20 cellular contexts compared by ENCODE assay signal in genomic region chr2:206435738-206436137, GRCh38. TPM values are rescaled to one million over a fixed set of nuclear protein-coding genes. Genes with fewer than 3 reads are reported as not detected.
DNase-seq lines count a peak whose midpoint lies in the region; ATAC-seq, FAIRE-seq and TF ChIP-seq lines count a peak whose summit lies in the region.
"Had no signal": no experiment of that assay in that cellular context is flagged by ENCODE, and none has a peak within 500 bp of the region (broad histone marks: within the 10 kb centered on the region; RNA-seq: fewer than 3 reads in every experiment).

No MANE protein-coding gene starts in this region.

- FAIRE-seq in endothelial cell of umbilical vein (lab: Jason Lieb, UNC) (no peak), HepG2 (lab: Jason Lieb, UNC) (no peak)
- FAIRE-seq: A549, HTR-8/SVneo had no signal

- no peak for TF ChIP-seq RAD21 in HepG2 (CRISPR knock-in tag; IDR thresholded peaks at IDR 0.05)

- TF ChIP-seq POLR2A in endothelial cell of umbilical vein (IDR thresholded peaks at IDR 0.05; ENCODE audit: low read depth, low read length): no peak
- TF ChIP-seq POLR2A in HepG2 (IDR thresholded peaks at IDR 0.05; ENCODE audit: insufficient read depth in 1 of 2, low read depth in 2 of 2, low read length in 2 of 2): no peak

- WGBS in GM23248 (ENCODE audit: low coverage in 1 of 2, low lambda C conversion rate in 2 of 2, missing lambda C conversion rate in 2 of 2), 2 experiments: 0 to 1% methylated on average over 3 of the region's 3 CpGs
- WGBS in HepG2 (ENCODE audit: low lambda C conversion rate): 2% methylated on average over 3 of the region's 3 CpGs

- H3K79me2 ChIP-seq in GM23248 (ENCODE audit: insufficient read depth): no peaks in the 10 kb centered on the region
- no peaks in the 10 kb centered on the region for H3K79me2 ChIP-seq in endothelial cell of umbilical vein (ENCODE audit: control insufficient read depth, insufficient read depth, low read length)
- H3K79me2 ChIP-seq in HepG2 (ENCODE audit: insufficient read depth, low read length): no peaks in the 10 kb centered on the region

- H3F3A ChIP-seq in GM23248 (ENCODE audit: insufficient read depth): no peaks in the 10 kb centered on the region

- no peaks in the 10 kb centered on the region for H3K9me1 ChIP-seq in endothelial cell of umbilical vein (replicated peaks; ENCODE audit: control insufficient read depth, extremely low read depth, insufficient read depth, low read length)

- H4K20me1 ChIP-seq in GM23248 (ENCODE audit: insufficient read depth) (no peaks in the 10 kb centered on the region), endothelial cell of umbilical vein (replicated peaks; ENCODE audit: control insufficient read depth, extremely low read depth, insufficient read depth, low read length) (no peaks in the 10 kb centered on the region), HepG2 (ENCODE audit: insufficient read depth, low read length) (no peaks in the 10 kb centered on the region)
- H4K20me1 ChIP-seq: BLaER1 treated with 17β-estradiol and CSF1 and Interleukin-3, amounts not matched to agents 10 nM and 100 nM had no signal

- in situ Hi-C loops in GM23248 (cut with MboI) (no loop called here), HepG2 (cut with HindIII; ENCODE audit: extremely low pct_ligation_motif_present, low pct_unique_long_range_greater_than_20kb) (no loop called here)

- dilution Hi-C loops in endothelial cell of umbilical vein (cut with MboI; ENCODE audit: extremely low pct_ligation_motif_present, low sequenced_read_pairs): no loop called here

- H3K27ac ChIP-seq in GM23248 (no peak overlapping the region), endothelial cell of umbilical vein (ENCODE audit: insufficient read depth, low read depth, low read length) (no peak overlapping the region), HepG2 (ENCODE audit: extremely low read length, insufficient read depth, low read length) (no peak overlapping the region)
- H3K27ac ChIP-seq: A549; BLaER1 treated with 17β-estradiol and CSF1 and Interleukin-3, amounts not matched to agents 10 nM and 100 nM; HL-60 had no signal

- TF ChIP-seq CTCF in endothelial cell of umbilical vein (IDR thresholded peaks at IDR 0.05; ENCODE audit: extremely low read depth in 1 of 2, insufficient read depth in 1 of 2, low read depth in 1 of 2, low read length in 2 of 2): no peak
- no peak for TF ChIP-seq CTCF in HepG2 (CRISPR knock-in tag; IDR thresholded peaks at IDR 0.05)

- CTCF ChIA-PET in endothelial cell of umbilical vein (lab: Charles Lee) (interaction anchor here (1.0 to 2.1 kb wide), 3 partner anchors 11 to 44 kb away, joined by 3 to 20 read pairs (median 8); no protein-coding TSS in a partner anchor), HepG2 (lab: Yijun Ruan, JAX; ENCODE audit: low intra/inter-chr PET ratio, low total read pairs) (no interaction called here)

- H3K9ac ChIP-seq in GM23248 (no peak overlapping the region), endothelial cell of umbilical vein (replicated peaks; ENCODE audit: extremely low read depth, insufficient read depth, low read length) (no peak overlapping the region), HepG2 (ENCODE audit: insufficient read depth, low read depth, low read length) (no peak overlapping the region)
- H3K9ac ChIP-seq: BLaER1 treated with 17β-estradiol and CSF1 and Interleukin-3, amounts not matched to agents 10 nM and 100 nM had no signal

- intact Hi-C loops in endothelial cell of umbilical vein (cut with micrococcal nuclease) (no loop called here), HepG2 (cut with micrococcal nuclease; ENCODE audit: unreplicated experiment) (no loop called here)

- H3K4me2 ChIP-seq in GM23248 (ENCODE audit: unreplicated experiment) (no peak overlapping the region), endothelial cell of umbilical vein (ENCODE audit: insufficient read depth, low read length) (no peak overlapping the region), HepG2 (ENCODE audit: low read depth, low read length) (no peak overlapping the region)
- H3K4me2 ChIP-seq: A549; BLaER1 treated with 17β-estradiol and CSF1 and Interleukin-3, amounts not matched to agents 10 nM and 100 nM had no signal

- ATAC-seq in HepG2 (peak; percentile 80), GM21515 (IDR thresholded peaks at IDR 0.05; ENCODE audit: unreplicated experiment) (no peak)
- ATAC-seq: A549 had no signal

- no peaks in the 10 kb centered on the region for H3K9me2 ChIP-seq in GM23248 (ENCODE audit: insufficient read depth)

- H3K4me3 ChIP-seq in GM23248 (no peak overlapping the region), endothelial cell of umbilical vein (replicated peaks in 1 of 3; ENCODE audit: insufficient read depth in 1 of 3, low read depth in 1 of 3, low read length in 3 of 3) (no peak overlapping the region), HepG2 (replicated peaks in 1 of 3; ENCODE audit: insufficient read depth in 1 of 3, low read depth in 2 of 3, low read length in 3 of 3) (no peak overlapping the region)
- H3K4me3 ChIP-seq: A549; BLaER1 treated with 17β-estradiol and CSF1 and Interleukin-3, amounts not matched to agents 10 nM and 100 nM had no signal

- H2AFZ ChIP-seq in GM23248: no peak overlapping the region
- peak overlapping the region; percentile 26 for H2AFZ ChIP-seq in endothelial cell of umbilical vein (ENCODE audit: low read depth, low read length)
- H2AFZ ChIP-seq in HepG2 (ENCODE audit: low read length): no peak overlapping the region

- H3K27me3 ChIP-seq in GM23248 (replicated peaks; ENCODE audit: insufficient read depth): no peaks in the 10 kb centered on the region; the same call in none of the 2 replicates
- no peaks in the 10 kb centered on the region for H3K27me3 ChIP-seq in endothelial cell of umbilical vein (ENCODE audit: control insufficient read depth in 2 of 2, insufficient read depth in 2 of 2, low read length in 2 of 2)
- H3K27me3 ChIP-seq in HepG2 (ENCODE audit: control insufficient read depth in 1 of 2, insufficient read depth in 2 of 2, low read length in 2 of 2): peaks cover 0 to 10% of the 10 kb centered on the region in 2 experiments; a peak in 1 of 5 replicates
- H3K27me3 ChIP-seq: BLaER1 treated with 17β-estradiol and CSF1 and Interleukin-3, amounts not matched to agents 10 nM and 100 nM had no signal

- POLR2A ChIA-PET in endothelial cell of umbilical vein (lab: Charles Lee) (interaction anchor here (1.1 kb wide), 1 partner anchor 12 kb away, joined by 5 read pairs; no protein-coding TSS in a partner anchor), HepG2 (lab: Yijun Ruan, JAX) (no interaction called here)

- BruUV-seq in endothelial cell of umbilical vein (replicated peaks; lab: Mats Ljungman, UMichigan) (no TSS peak), HepG2 (replicated peaks; lab: Mats Ljungman, UMichigan) (no TSS peak)

- H3K9me3 ChIP-seq in GM23248 (ENCODE audit: low read depth): no peaks in the 10 kb centered on the region
- H3K9me3 ChIP-seq in endothelial cell of umbilical vein (replicated peaks; ENCODE audit: control insufficient read depth, insufficient read depth, low read length): no peaks in the 10 kb centered on the region
- no peaks in the 10 kb centered on the region for H3K9me3 ChIP-seq in HepG2 (ENCODE audit: low read length)
- H3K9me3 ChIP-seq: A549; BLaER1 treated with 17β-estradiol and CSF1 and Interleukin-3, amounts not matched to agents 10 nM and 100 nM had no signal

- DNase-seq in GM23248 (peak; percentile 41), RPMI8226 (peak; percentile 2), endothelial cell of umbilical vein (ENCODE audit: low read depth, low spot score) (peak; percentile 93), HepG2 (ENCODE audit: low spot score) (peak; percentile 33), UCSD-AML1 (lab: John Stamatoyannopoulos, UW; ENCODE audit: unreplicated experiment) (no peak)
- no peak for DNase-seq in activated CD4-positive, alpha-beta T cell treated with anti-CD3 and anti-CD28 coated beads for 48 hours
- no peak for DNase-seq in activated CD4-positive, CD25-positive, alpha-beta regulatory T cell treated with anti-CD3 and anti-CD28 coated beads, Interleukin-2, amount 50 U/mL, for 72 hours
- DNase-seq: GF-D8, HCEC 1CT, MV-4-11, NCI-H1436, NCI-H2029, NCI-H2171 treated with DMSO at 0.1 percent for 48 hours, NCI-H510A, NCI-H774 had no signal

- H3K36me3 ChIP-seq in GM23248 (ENCODE audit: low read depth) (no peaks in the 10 kb centered on the region), endothelial cell of umbilical vein (ENCODE audit: control insufficient read depth in 2 of 2, extremely low read depth in 1 of 2, insufficient read depth in 2 of 2, low read length in 2 of 2) (no peaks in the 10 kb centered on the region), HepG2 (replicated peaks in 1 of 2; ENCODE audit: control insufficient read depth in 1 of 2, insufficient read depth in 2 of 2, low read length in 2 of 2) (no peaks in the 10 kb centered on the region)
- H3K36me3 ChIP-seq: BLaER1 treated with 17β-estradiol and CSF1 and Interleukin-3, amounts not matched to agents 10 nM and 100 nM had no signal

- H3K4me1 ChIP-seq in GM23248 (ENCODE audit: insufficient read depth) (no peaks in the 10 kb centered on the region), endothelial cell of umbilical vein (ENCODE audit: control insufficient read depth, extremely low read depth, insufficient read depth, low read length) (peaks cover 6% of the 10 kb centered on the region), HepG2 (ENCODE audit: insufficient read depth, low read length) (peaks cover 13% of the 10 kb centered on the region)
- H3K4me1 ChIP-seq: A549; BLaER1 treated with 17β-estradiol and CSF1 and Interleukin-3, amounts not matched to agents 10 nM and 100 nM had no signal

- TF ChIP-seq EP300 in HepG2 (IDR thresholded peaks at IDR 0.05; ENCODE audit: low read depth in 2 of 2, low read length in 2 of 2) (peak in 1 of 2 experiments; percentile 16; a peak in 1 of 4 replicates), HepG2 (CRISPR knock-in tag; IDR thresholded peaks at IDR 0.05; ENCODE audit: borderline replicate concordance) (no peak)

RNA-seq across cellular contexts. Expression of gene ADAM23, which starts 7.6 kb away (rescaled TPM):
- total RNA-seq in GM23248 (2014; rRNA removed; shearing (Covaris generic)): 3.5 and 4.4 TPM in 2 replicates
- polyA plus RNA-seq in GM23248 (2016; fragmentation: Nextera tagmentation; extraction: Ambion mirVana) (1.7 and 1.8 TPM in 2 replicates), endothelial cell of umbilical vein (15.8 and 20.6 TPM in 2 replicates), HepG2 (2011; rRNA removed) (not detected in 2 replicates)
- total RNA-seq in endothelial cell of umbilical vein (20.6 and 38.5 TPM in 2 replicates), HepG2 (2016; rRNA removed; fragmentation: Illumina TruSeq; extraction: Trizol) (0.04 TPM in 1 of 2 replicates, not detected in the other)
- polyA plus RNA-seq in endothelial cell of umbilical vein (2011; cell fraction: cytosol; rRNA removed): 30.9 and 31.9 TPM in 2 replicates
- polyA plus RNA-seq in endothelial cell of umbilical vein (2011; cell fraction: nucleus; rRNA removed): 19.9 and 23.7 TPM in 2 replicates
- polyA plus RNA-seq in endothelial cell of umbilical vein (2012): 23.6 and 33.5 TPM in 2 replicates
- 35.4 and 36.0 TPM in 2 replicates for polyA minus RNA-seq in endothelial cell of umbilical vein
- not detected for polyA minus RNA-seq in endothelial cell of umbilical vein (2011; cell fraction: cytosol; rRNA and poly(A)+ RNA removed)
- polyA minus RNA-seq in endothelial cell of umbilical vein (2011; cell fraction: nucleus; rRNA and poly(A)+ RNA removed): 23.1 and 28.1 TPM in 2 replicates
- total RNA-seq in HepG2 (2016; cell fraction: cytosol; rRNA removed; fragmentation: Illumina TruSeq; extraction: Trizol; ENCODE audit: low read depth): not detected in 2 replicates
- not detected in 2 replicates for total RNA-seq in HepG2 (2016; cell fraction: insoluble cytoplasmic fraction; rRNA removed; fragmentation: Illumina TruSeq; extraction: Trizol)
- 0.03 TPM in 1 of 2 replicates, not detected in the other for total RNA-seq in HepG2 (2016; cell fraction: membrane; rRNA removed; fragmentation: Illumina TruSeq; extraction: Trizol)
- total RNA-seq in HepG2 (2016; cell fraction: nucleus; rRNA removed; fragmentation: Illumina TruSeq; extraction: Trizol): not detected in 2 replicates
- polyA plus RNA-seq in HepG2 (2011; cell fraction: cytosol; rRNA removed): 0.01 and 0.03 TPM in 2 replicates
- 0.02 and 0.06 TPM in 2 replicates for polyA plus RNA-seq in HepG2 (2011; cell fraction: nucleus; rRNA removed)
- polyA plus RNA-seq in HepG2 (2012): not detected in 2 replicates
- not detected in 2 replicates for polyA plus RNA-seq in HepG2 (2016; cell fraction: cytosol; fragmentation: Illumina TruSeq; extraction: Trizol; ENCODE audit: low read depth)
- polyA plus RNA-seq in HepG2 (2016; cell fraction: insoluble cytoplasmic fraction; fragmentation: Illumina TruSeq; extraction: Trizol; ENCODE audit: low read depth): not detected in 2 replicates
- polyA plus RNA-seq in HepG2 (2016; cell fraction: membrane; fragmentation: Illumina TruSeq; extraction: Trizol; ENCODE audit: low read depth): not detected in 2 replicates
- polyA plus RNA-seq in HepG2 (2016; cell fraction: nucleus; fragmentation: Illumina TruSeq; extraction: Trizol; ENCODE audit: insufficient read depth, low read depth): 0.07 TPM in 1 of 2 replicates, not detected in the other
- 0.12 TPM in 1 of 2 replicates, not detected in the other for polyA minus RNA-seq in HepG2 (2011; rRNA and poly(A)+ RNA removed; ENCODE audit: low replicate concordance)
- not detected in 2 replicates for polyA minus RNA-seq in HepG2 (2011; cell fraction: cytosol; rRNA and poly(A)+ RNA removed)
- polyA minus RNA-seq in HepG2 (2011; cell fraction: nucleus; rRNA and poly(A)+ RNA removed): 0.12 TPM in 1 of 2 replicates, not detected in the other

Comparison
In these comparisons a context has a peak if more than half of its experiments do, and no peak if none do; other contexts are left out.
1. DNase-seq: peak in GM23248 (single experiment), RPMI8226 (single experiment), endothelial cell of umbilical vein (single experiment) and HepG2 (single experiment); none in activated CD4-positive, alpha-beta T cell treated with anti-CD3 and anti-CD28 coated beads for 48 hours (single experiment), UCSD-AML1 (single experiment) and activated CD4-positive, CD25-positive, alpha-beta regulatory T cell treated with anti-CD3 and anti-CD28 coated beads, Interleukin-2, amount 50 U/mL, for 72 hours (single experiment).